In genomic region chr1:31849653-31850052, GRCh38 we compare ENCODE assay signal across 20 cellular contexts. TPM values are rescaled to one million over a fixed set of nuclear protein-coding genes. Genes with fewer than 3 reads are reported as not detected.
"Had no signal": no experiment of that assay in that cellular context is flagged by ENCODE, and none has a peak within 500 bp of the region (broad histone marks: within the 10 kb centered on the region; RNA-seq: fewer than 3 reads in every experiment).

No MANE protein-coding gene starts in this region.

- H3K36me3 Mint-ChIP-seq: neural progenitor cell; stimulated activated memory B cell treated with anti-CD40 and anti-IgM and Interleukin-4, amounts not matched to agents 10 μg/mL and 1 μg/mL and 100 μg/mL, for 72 hours had no signal

- ATAC-seq: gastrocnemius medialis; left lobe of liver; sciatic nerve; stimulated activated memory B cell treated with anti-CD40 and anti-IgM and Interleukin-4, amounts not matched to agents 10 μg/mL and 1 μg/mL and 100 μg/mL, for 72 hours had no signal

- H3K36me3 ChIP-seq: brain microvascular endothelial cell, colonic mucosa, gastrocnemius medialis, neural progenitor cell, ovary, SJSA1, tibial artery, WERI-Rb-1 had no signal

- H3K9me3 ChIP-seq: colonic mucosa, gastrocnemius medialis, ovary, SJSA1, tibial artery had no signal

- H3K27me3 ChIP-seq: brain microvascular endothelial cell, colonic mucosa, gastrocnemius medialis, neural progenitor cell, ovary, SJSA1 had no signal

- H3K4me3 Mint-ChIP-seq: neural progenitor cell; stimulated activated memory B cell treated with anti-CD40 and anti-IgM and Interleukin-4, amounts not matched to agents 10 μg/mL and 1 μg/mL and 100 μg/mL, for 72 hours had no signal

- H3K9me3 Mint-ChIP-seq: neural progenitor cell; stimulated activated memory B cell treated with anti-CD40 and anti-IgM and Interleukin-4, amounts not matched to agents 10 μg/mL and 1 μg/mL and 100 μg/mL, for 72 hours had no signal

- DNase-seq: activated CD4-positive, alpha-beta T cell treated with anti-CD3 and anti-CD28 coated beads for 1 hour; activated CD4-positive, alpha-beta T cell treated with anti-CD3 and anti-CD28 coated beads, Interleukin-2, amount 50 U/mL, for 4 hours; aorta; brain microvascular endothelial cell; central memory CD4-positive, alpha-beta T cell; colonic mucosa; gastrocnemius medialis; kidney; midbrain; ovary; stimulated activated CD4-positive, alpha-beta T cell treated with anti-CD3 and anti-CD28 coated beads, Interleukin-4, amount 100 ng/mL, for 24 hours; T-helper 2 cell; tibial artery; WERI-Rb-1 had no signal

- H3K4me1 ChIP-seq: colonic mucosa, gastrocnemius medialis, neural progenitor cell, SJSA1, tibial artery had no signal

- H3K4me3 ChIP-seq: colonic mucosa, gastrocnemius medialis, lung, neural progenitor cell, ovary, SJSA1, tibial artery had no signal

- H3K4me1 Mint-ChIP-seq: neural progenitor cell had no signal

- H3K27ac Mint-ChIP-seq: neural progenitor cell; stimulated activated memory B cell treated with anti-CD40 and anti-IgM and Interleukin-4, amounts not matched to agents 10 μg/mL and 1 μg/mL and 100 μg/mL, for 72 hours had no signal

- H3K27ac ChIP-seq: brain microvascular endothelial cell, colonic mucosa, gastrocnemius medialis, neural progenitor cell, ovary, SJSA1, tibial artery, WERI-Rb-1 had no signal

- H3K27me3 Mint-ChIP-seq: stimulated activated memory B cell treated with anti-CD40 and anti-IgM and Interleukin-4, amounts not matched to agents 10 μg/mL and 1 μg/mL and 100 μg/mL, for 72 hours had no signal

RNA-seq across cellular contexts. Expression of gene SPOCD1, which starts 33.8 kb away (rescaled TPM):
- total RNA-seq: gastrocnemius medialis had no signal
